21 cellular contexts compared by ENCODE assay signal in the genomic region with DNA sequence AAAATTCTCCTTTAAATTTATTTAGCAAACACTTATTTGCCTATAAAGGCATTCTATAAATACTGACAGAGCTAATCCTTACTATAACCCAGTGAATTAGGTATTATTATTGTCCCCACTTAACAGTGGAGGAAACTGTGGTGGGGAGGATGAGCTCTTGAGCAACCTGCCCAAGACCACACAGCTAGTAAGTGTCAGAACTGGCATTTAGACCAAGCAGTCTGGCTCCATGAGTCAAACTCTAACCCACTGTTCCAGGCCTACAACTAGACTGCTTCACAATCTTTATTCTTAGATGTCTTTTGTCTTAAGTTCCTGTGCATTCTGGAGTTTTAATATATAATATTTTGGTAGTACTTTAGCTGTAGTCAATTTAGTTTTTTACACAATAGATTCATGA.
DNase-seq lines count a peak whose midpoint lies in the region; ATAC-seq and TF ChIP-seq lines count a peak whose summit lies in the region.
"Had no signal": no experiment of that assay in that cellular context is flagged by ENCODE, and none has a peak within 500 bp of the region (broad histone marks: within the 10 kb centered on the region; RNA-seq: fewer than 3 reads in every experiment).

No MANE protein-coding gene starts in this region.

- H3K36me3 ChIP-seq in SJSA1 (no peaks in the 10 kb centered on the region), smooth muscle cell (ENCODE audit: low read depth) (no peaks in the 10 kb centered on the region)
- H3K36me3 ChIP-seq: BLaER1 treated with 17β-estradiol and CSF1 and Interleukin-3, amounts not matched to agents 10 nM and 100 nM; thyroid gland had no signal

- H3K9ac ChIP-seq in smooth muscle cell (ENCODE audit: low read depth): no peak overlapping the region
- H3K9ac ChIP-seq: BLaER1 treated with 17β-estradiol and CSF1 and Interleukin-3, amounts not matched to agents 10 nM and 100 nM had no signal

- ATAC-seq in GM18519 (IDR thresholded peaks at IDR 0.05; ENCODE audit: low FRiP score, unreplicated experiment): no peak
- ATAC-seq: left lobe of liver; mucosa of descending colon; stimulated activated memory B cell treated with anti-CD40 and anti-IgM and Interleukin-4, amounts not matched to agents 10 μg/mL and 1 μg/mL and 100 μg/mL, for 72 hours had no signal

- H3K4me3 ChIP-seq in SJSA1 (no peak overlapping the region), fibroblast of the aortic adventitia (ENCODE audit: low read depth, low read length) (no peak overlapping the region), smooth muscle cell (no peak overlapping the region)
- H3K4me3 ChIP-seq: BLaER1 treated with 17β-estradiol and CSF1 and Interleukin-3, amounts not matched to agents 10 nM and 100 nM; mucosa of descending colon; thyroid gland had no signal

- no peak overlapping the region for H2AFZ ChIP-seq in smooth muscle cell (ENCODE audit: low read depth)

- no peaks in the 10 kb centered on the region for H4K20me1 ChIP-seq in smooth muscle cell (ENCODE audit: low read depth)
- H4K20me1 ChIP-seq: BLaER1 treated with 17β-estradiol and CSF1 and Interleukin-3, amounts not matched to agents 10 nM and 100 nM had no signal

- no peak overlapping the region for H3K4me2 ChIP-seq in smooth muscle cell
- H3K4me2 ChIP-seq: BLaER1 treated with 17β-estradiol and CSF1 and Interleukin-3, amounts not matched to agents 10 nM and 100 nM had no signal

- no peaks in the 10 kb centered on the region for H3K27me3 ChIP-seq in SJSA1 (replicated peaks)
- no peaks in the 10 kb centered on the region for H3K27me3 ChIP-seq in smooth muscle cell (ENCODE audit: low read depth)
- H3K27me3 ChIP-seq: BLaER1 treated with 17β-estradiol and CSF1 and Interleukin-3, amounts not matched to agents 10 nM and 100 nM; thyroid gland had no signal

- peak; percentile 59 for DNase-seq in NK-92 treated with Interleukin-12 subunit alpha and Interleukin-12 subunit beta, amount 100 ng/mL, for 24 hours (lab: John Stamatoyannopoulos, UW)
- DNase-seq in NK-92 (lab: John Stamatoyannopoulos, UW; ENCODE audit: unreplicated experiment) (no peak), SJSA1 (ENCODE audit: low read depth in 1 of 2, low spot score in 2 of 2) (peak; percentile 63 to 64), fibroblast of the aortic adventitia (ENCODE audit: low read depth) (peak; percentile 7), smooth muscle cell (lab: John Stamatoyannopoulos, UW; ENCODE audit: unreplicated experiment) (no peak), NCI-H1105 (lab: John Stamatoyannopoulos, UW) (no peak), globus pallidus (ENCODE audit: low spot score) (no peak)
- DNase-seq: activated CD4-positive, alpha-beta T cell treated with anti-CD3 and anti-CD28 coated beads, Interleukin-2, amount 10 ng/mL, durations not matched to agents 7 days and 5 days; activated gamma-delta T cell treated with Interleukin-2 at 50 U/mL for 16 hours; amygdala; cerebellar nuclear complex; effector memory CD4-positive, alpha-beta T cell; mucosa of descending colon; NCI-H1092 treated with DMSO at 0.1 percent for 48 hours; NCI-H69; thyroid gland had no signal

- TF ChIP-seq CTCF in fibroblast of the aortic adventitia (IDR thresholded peaks at IDR 0.05; ENCODE audit: insufficient read depth, low read length) (no peak), smooth muscle cell (IDR thresholded peaks at IDR 0.05; ENCODE audit: borderline replicate concordance, insufficient read depth, poor library complexity, severe bottlenecking) (no peak)

- H3F3A ChIP-seq in smooth muscle cell (ENCODE audit: low read depth): no peaks in the 10 kb centered on the region

- H3K27ac ChIP-seq in SJSA1 (peak overlapping the region; percentile 83), smooth muscle cell (ENCODE audit: low read depth) (peak overlapping the region; percentile 92)
- H3K27ac ChIP-seq: 22Rv1; BLaER1 treated with 17β-estradiol and CSF1 and Interleukin-3, amounts not matched to agents 10 nM and 100 nM; thyroid gland had no signal

- H3K9me3 ChIP-seq in SJSA1 (replicated peaks): no peaks in the 10 kb centered on the region
- H3K9me3 ChIP-seq in smooth muscle cell (replicated peaks; ENCODE audit: low read depth): no peaks in the 10 kb centered on the region
- H3K9me3 ChIP-seq: BLaER1 treated with 17β-estradiol and CSF1 and Interleukin-3, amounts not matched to agents 10 nM and 100 nM; mucosa of descending colon; thyroid gland had no signal

- H3K4me1 ChIP-seq in SJSA1 (replicated peaks): peaks cover 40% of the 10 kb centered on the region
- H3K4me1 ChIP-seq in smooth muscle cell (ENCODE audit: low read depth): no peaks in the 10 kb centered on the region

- H3K79me2 ChIP-seq in smooth muscle cell (ENCODE audit: low read depth): no peaks in the 10 kb centered on the region

Comparison
In these comparisons a context has a peak if more than half of its experiments do, and no peak if none do; other contexts are left out.
1. DNase-seq: peak in NK-92 treated with Interleukin-12 subunit alpha and Interleukin-12 subunit beta, amount 100 ng/mL, for 24 hours (single experiment), SJSA1 (2 of 2) and fibroblast of the aortic adventitia (single experiment); none in NK-92 (single experiment), smooth muscle cell (single experiment), NCI-H1105 (single experiment) and globus pallidus (single experiment).